ENCODE assay signal across 24 cellular contexts in the genomic region with DNA sequence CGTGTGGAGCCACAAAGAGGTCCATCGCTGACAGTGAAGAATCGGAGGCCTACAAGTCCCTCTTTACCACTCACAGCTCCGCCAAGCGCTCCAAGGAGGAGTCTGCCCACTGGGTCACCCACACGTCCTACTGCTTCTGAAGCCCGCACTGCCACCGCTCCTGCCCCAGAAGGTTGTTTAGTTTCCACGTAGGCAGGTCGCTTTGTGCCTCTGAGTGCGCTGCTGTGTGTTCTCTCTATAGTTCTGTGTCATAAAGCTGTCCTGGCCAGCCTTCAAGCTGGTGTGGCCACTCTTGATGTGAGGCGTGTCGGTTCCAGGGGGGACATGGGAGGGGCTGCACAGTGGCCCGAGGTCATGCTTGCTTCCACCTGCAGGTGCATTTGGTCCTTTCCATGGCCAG. TPM values are rescaled to one million over a fixed set of nuclear protein-coding genes. Genes with fewer than 3 reads are reported as not detected.
DNase-seq lines count a peak whose midpoint lies in the region; ATAC-seq, FAIRE-seq and TF ChIP-seq lines count a peak whose summit lies in the region.
"Had no signal": no experiment of that assay in that cellular context is flagged by ENCODE, and none has a peak within 500 bp of the region (broad histone marks: within the 10 kb centered on the region; RNA-seq: fewer than 3 reads in every experiment).

No MANE protein-coding gene starts in this region.

- H3K27me3 Mint-ChIP-seq in activated naive CD4-positive, alpha-beta T cell treated with anti-CD3 and anti-CD28 coated beads, Interleukin-2, amount 10 ng/mL, durations not matched to agents 7 days and 5 days = no peaks in the 10 kb centered on the region
- H3K27me3 Mint-ChIP-seq: CD4-positive, alpha-beta memory T cell had no signal

- H2BK20ac ChIP-seq in H1 (ENCODE audit: low read length) = no peak overlapping the region

- no peak for TF ChIP-seq EP300 in H1 (IDR thresholded peaks at IDR 0.05; ENCODE audit: borderline replicate concordance in 1 of 2, low read depth in 2 of 2, low read length in 2 of 2)
- no peak for TF ChIP-seq EP300 in tibial nerve (IDR thresholded peaks at IDR 0.05)

- no peak overlapping the region for H2BK120ac ChIP-seq in H1 (replicated peaks; ENCODE audit: low read depth, low read length)

- no peak overlapping the region for H2BK12ac ChIP-seq in H1 (ENCODE audit: low read depth, low read length)

- H3K27ac Mint-ChIP-seq in activated naive CD4-positive, alpha-beta T cell treated with anti-CD3 and anti-CD28 coated beads, Interleukin-2, amount 10 ng/mL, durations not matched to agents 7 days and 5 days = peak overlapping the region; percentile 37
- H3K27ac Mint-ChIP-seq: CD14-positive monocyte; CD4-positive, alpha-beta memory T cell; GM23338 had no signal

- 90% methylated on average over 14 of the region's 14 CpGs; no CpG with 5 or more reads in 1 of the 2 experiments for WGBS in H1 (ENCODE audit: extremely low coverage in 1 of 2, insufficient coverage in 1 of 2, insufficient read length in 1 of 2, insufficient replicate concordance in 2 of 2, low coverage in 1 of 2, low lambda C conversion rate in 2 of 2, missing lambda C conversion rate in 1 of 2), 2 experiments
- 94 to 95% methylated on average over 14 of the region's 14 CpGs for whole genome bisulfite sequencing in tibial nerve, 2 donors

- H3K4me3 Mint-ChIP-seq in activated naive CD4-positive, alpha-beta T cell treated with anti-CD3 and anti-CD28 coated beads, Interleukin-2, amount 10 ng/mL, durations not matched to agents 7 days and 5 days = no peak overlapping the region
- H3K4me3 Mint-ChIP-seq: CD14-positive monocyte; CD4-positive, alpha-beta memory T cell; GM23338 had no signal

- no peak for TF ChIP-seq RAD21 in H1 (IDR thresholded peaks at IDR 0.05 in 1 of 2, conservative IDR thresholded peaks at IDR 0.05 in 1 of 2; ENCODE audit: low read depth in 2 of 2, low read length in 2 of 2)

- H3K36me3 ChIP-seq in H1 (ENCODE audit: control insufficient read depth in 2 of 4, insufficient read depth in 4 of 4, low read length in 3 of 4) (peaks cover 0 to 31% (median 23%) of the 10 kb centered on the region in 4 experiments; a peak in 6 of 8 replicates), tibial nerve (peaks cover 5 to 80% (median 39%) of the 10 kb centered on the region in 3 donors)

- no peak overlapping the region for H3K18ac ChIP-seq in H1 (ENCODE audit: extremely low read depth, low read length)

- no peak overlapping the region for H2BK5ac ChIP-seq in H1 (ENCODE audit: low read depth, low read length)

- H3K23me2 ChIP-seq in H1 (ENCODE audit: low read depth, low read length) = no peaks in the 10 kb centered on the region

- POLR2A ChIA-PET in H1 (lab: Charles Lee; ENCODE audit: partially characterized antibody) = no interaction called here

- no peak overlapping the region for H4K91ac ChIP-seq in H1 (replicated peaks; ENCODE audit: insufficient read length, low read length)

- H3K27ac ChIP-seq in H1 (ENCODE audit: low read depth, low read length) = no peak overlapping the region
- no peak overlapping the region for H3K27ac ChIP-seq in tibial nerve
- H3K27ac ChIP-seq: 22Rv1, A549, BLaER1, HL-60 had no signal

- no peak overlapping the region for H3K14ac ChIP-seq in H1 (ENCODE audit: insufficient read length)

- CTCF ChIA-PET in activated naive CD4-positive, alpha-beta T cell treated with anti-CD3 and anti-CD28 coated beads, Interleukin-2, amount 10 ng/mL, durations not matched to agents 7 days and 5 days (lab: Charles Lee) = no interaction called here
- CTCF ChIA-PET in H1 (lab: Charles Lee; ENCODE audit: partially characterized antibody) = no interaction called here

- H3K79me1 ChIP-seq in H1 (ENCODE audit: low read depth, low read length) = no peaks in the 10 kb centered on the region

- H3K79me2 ChIP-seq in H1 (ENCODE audit: control insufficient read depth in 1 of 2, insufficient read depth in 2 of 2, low read length in 2 of 2) = no peaks in the 10 kb centered on the region

- intact Hi-C loops in sciatic nerve (cut with DNase I) = no loop called here

- TF ChIP-seq POLR2A in H1 (IDR thresholded peaks at IDR 0.05; ENCODE audit: control extremely low read depth in 1 of 2, low read depth in 2 of 2, low read length in 2 of 2) (no peak), tibial nerve (IDR thresholded peaks at IDR 0.05) (no peak)

- H2AFZ ChIP-seq in H1 (ENCODE audit: low read length) = no peak overlapping the region
- H2AFZ ChIP-seq: GM23338 had no signal

- no peak for TF ChIP-seq CTCF in H1 (IDR thresholded peaks at IDR 0.05; ENCODE audit: control extremely low read depth in 1 of 3, insufficient read depth in 1 of 3, low read depth in 1 of 3, low read length in 3 of 3)
- TF ChIP-seq CTCF in tibial nerve (IDR thresholded peaks at IDR 0.05) = no peak

- H3K27me3 ChIP-seq in H1 (replicated peaks in 1 of 4; ENCODE audit: control insufficient read depth in 3 of 4, extremely low read depth in 1 of 4, insufficient read depth in 3 of 4, low read length in 3 of 4) = no peaks in the 10 kb centered on the region
- no peaks in the 10 kb centered on the region for H3K27me3 ChIP-seq in tibial nerve
- H3K27me3 ChIP-seq: BLaER1 had no signal

- no peak overlapping the region for H4K5ac ChIP-seq in H1 (ENCODE audit: insufficient read length, low read depth, low read length)

- H2BK15ac ChIP-seq in H1 (ENCODE audit: low read length) = no peak overlapping the region

- H3K4ac ChIP-seq in H1 (replicated peaks; ENCODE audit: insufficient read length, low read depth, low read length) = no peak overlapping the region

- DNase-seq in activated naive CD4-positive, alpha-beta T cell treated with anti-CD3 and anti-CD28 coated beads, Interleukin-2, amount 10 ng/mL, durations not matched to agents 7 days and 5 days = no peak
- no peak for DNase-seq in activated naive CD4-positive, alpha-beta T cell (lab: John Stamatoyannopoulos, UW)
- no peak for DNase-seq in H1 (ENCODE audit: low read depth in 1 of 2, low spot score in 2 of 2)
- DNase-seq in sciatic nerve (ENCODE audit: low spot score) = peak; percentile 49
- no peak for DNase-seq in tibial nerve (ENCODE audit: low spot score in 2 of 2)
- DNase-seq in stimulated activated CD4-positive, alpha-beta T cell treated with anti-CD3 and anti-CD28 coated beads, Interleukin-4, amount 100 ng/mL, for 4 hours = no peak
- no peak for DNase-seq in midbrain (lab: John Stamatoyannopoulos, UW)
- DNase-seq: CD4-positive, alpha-beta memory T cell; DMS153; DMS79; GDM1; H7 had no signal

- peaks cover 7 to 21% of the 10 kb centered on the region in 2 experiments; a peak in 2 of 4 replicates for H3K9me3 ChIP-seq in H1 (ENCODE audit: insufficient read depth in 2 of 2, low read depth in 1 of 2, low read length in 1 of 2)
- peaks cover 0 to 30% (median 6%) of the 10 kb centered on the region in 4 donors for H3K9me3 ChIP-seq in tibial nerve
- H3K9me3 ChIP-seq: A549 had no signal

- H3K9me3 Mint-ChIP-seq in activated naive CD4-positive, alpha-beta T cell treated with anti-CD3 and anti-CD28 coated beads, Interleukin-2, amount 10 ng/mL, durations not matched to agents 7 days and 5 days = peaks cover 16% of the 10 kb centered on the region

- H3K9ac ChIP-seq in H1 (replicated peaks in 1 of 4; ENCODE audit: extremely low read depth in 1 of 4, low read depth in 3 of 4, low read length in 3 of 4) = no peak overlapping the region
- H3K9ac ChIP-seq: BLaER1 had no signal

- H3K4me3 ChIP-seq in H1 (ENCODE audit: extremely low read depth in 1 of 4, insufficient read depth in 2 of 4, low read depth in 3 of 4, low read length in 4 of 4) (no peak overlapping the region), tibial nerve (no peak overlapping the region)
- H3K4me3 ChIP-seq: A549, BLaER1, GM23338 had no signal

- no peaks in the 10 kb centered on the region for H4K20me1 ChIP-seq in H1 (replicated peaks in 1 of 2; ENCODE audit: control insufficient read depth in 1 of 2, insufficient read depth in 2 of 2, low read length in 2 of 2)

- no peak overlapping the region for H2AK5ac ChIP-seq in H1 (ENCODE audit: low read depth, low read length)

- FAIRE-seq in H1 (lab: Jason Lieb, UNC) = no peak
- FAIRE-seq: A549, GM12892, GM18507, HepG2 had no signal

- peaks cover 63% of the 10 kb centered on the region for H3K36me3 Mint-ChIP-seq in activated naive CD4-positive, alpha-beta T cell treated with anti-CD3 and anti-CD28 coated beads, Interleukin-2, amount 10 ng/mL, durations not matched to agents 7 days and 5 days

- H3K4me2 ChIP-seq in H1 (ENCODE audit: insufficient read depth in 1 of 2, low read depth in 2 of 2, low read length in 2 of 2) = no peak overlapping the region
- H3K4me2 ChIP-seq: A549, BLaER1, GM23338 had no signal

- H3K4me1 Mint-ChIP-seq in activated naive CD4-positive, alpha-beta T cell treated with anti-CD3 and anti-CD28 coated beads, Interleukin-2, amount 10 ng/mL, durations not matched to agents 7 days and 5 days = peaks cover 12% of the 10 kb centered on the region
- H3K4me1 Mint-ChIP-seq: CD14-positive monocyte, GM23338 had no signal

- no peak overlapping the region for H3K23ac ChIP-seq in H1 (ENCODE audit: insufficient read length)

- H4K8ac ChIP-seq in H1 (ENCODE audit: extremely low read depth, insufficient read depth, low read length) = peak overlapping the region; percentile 25; the same call in 1 of the 2 replicates

- no peak for ATAC-seq in sciatic nerve
- no peak for ATAC-seq in HG03045 (IDR thresholded peaks at IDR 0.05; ENCODE audit: unreplicated experiment)
- ATAC-seq: A549, GM23338, HepG2 had no signal

- H3K4me1 ChIP-seq in H1 (replicated peaks in 1 of 4; ENCODE audit: control insufficient read depth in 3 of 4, insufficient read depth in 4 of 4, low read length in 3 of 4) (no peaks in the 10 kb centered on the region), tibial nerve (peaks cover 0 to 4% (median 0%) of the 10 kb centered on the region in 4 donors)
- H3K4me1 ChIP-seq: A549, BLaER1 had no signal

- no peak overlapping the region for H3K56ac ChIP-seq in H1 (replicated peaks; ENCODE audit: insufficient read length, low read depth, low read length)

RNA-seq across cellular contexts. Expression of a gene that starts 6.4 kb away (rescaled TPM):
- total RNA-seq in H1 (2021; fragmentation: NEBNext Ultra II Directional; extraction: Animal tissue kit (Norgen Biotek cat#: 25700)) = not detected in 2 replicates
- 0.15 and 0.30 TPM in 2 replicates for polyA plus RNA-seq in H1 (2011; rRNA removed)
- polyA plus RNA-seq in H1 (2011; cell fraction: cytosol; rRNA removed) = 0.09 TPM
- 1.1 TPM for polyA plus RNA-seq in H1 (2011; cell fraction: nucleus; rRNA removed)
- 0.28 TPM in 1 of 4 replicates, not detected in the others for polyA plus RNA-seq in H1 (2012, experiment 1 of 2)
- not detected for polyA plus RNA-seq in H1 (2012, experiment 2 of 2)
- 0.16 TPM for polyA plus RNA-seq in H1 (2013, experiment 1 of 2)
- polyA plus RNA-seq in H1 (2013, experiment 2 of 2) = 0.07 TPM
- polyA minus RNA-seq in H1 (2011; rRNA and poly(A)+ RNA removed) = 0.44 and 0.88 TPM in 2 replicates
- polyA minus RNA-seq in H1 (2011; cell fraction: cytosol; rRNA and poly(A)+ RNA removed) = not detected
- polyA minus RNA-seq in H1 (2011; cell fraction: nucleus; rRNA and poly(A)+ RNA removed) = not detected
- total RNA-seq in sciatic nerve = not detected
- total RNA-seq in tibial nerve = not detected
- total RNA-seq: Daoy, GM23338 had no signal
- polyA plus RNA-seq: AG04450, GM23338 had no signal

RNA-seq across cellular contexts. Expression of a gene that starts 14.9 kb away (rescaled TPM):
- 0.82 TPM in 1 of 2 replicates, not detected in the other for total RNA-seq in H1 (2021; fragmentation: NEBNext Ultra II Directional; extraction: Animal tissue kit (Norgen Biotek cat#: 25700))
- 0.29 TPM in 1 of 2 replicates, not detected in the other for polyA plus RNA-seq in H1 (2011; rRNA removed)
- polyA plus RNA-seq in H1 (2011; cell fraction: cytosol; rRNA removed) = 0.54 TPM
- 0.31 TPM for polyA plus RNA-seq in H1 (2011; cell fraction: nucleus; rRNA removed)
- polyA plus RNA-seq in H1 (2012, experiment 1 of 2) = 0.84 to 1.6 TPM (median 1.2 TPM) in 4 replicates
- polyA plus RNA-seq in H1 (2012, experiment 2 of 2) = not detected
- 0.55 TPM for polyA plus RNA-seq in H1 (2013, experiment 1 of 2)
- polyA plus RNA-seq in H1 (2013, experiment 2 of 2) = 0.90 TPM
- polyA minus RNA-seq in H1 (2011; rRNA and poly(A)+ RNA removed) = 0.32 TPM in 1 of 2 replicates, not detected in the other
- not detected for polyA minus RNA-seq in H1 (2011; cell fraction: cytosol; rRNA and poly(A)+ RNA removed)
- not detected for polyA minus RNA-seq in H1 (2011; cell fraction: nucleus; rRNA and poly(A)+ RNA removed)
- total RNA-seq in sciatic nerve (not detected), tibial nerve (not detected)
- total RNA-seq: Daoy, GM23338 had no signal

RNA-seq across cellular contexts. Expression of a gene that starts 49.7 kb away (rescaled TPM):
- 51.2 and 51.4 TPM in 2 replicates for total RNA-seq in H1 (2021; fragmentation: NEBNext Ultra II Directional; extraction: Animal tissue kit (Norgen Biotek cat#: 25700))
- polyA plus RNA-seq in H1 (2011; rRNA removed) = 31.0 and 33.9 TPM in 2 replicates
- 43.0 TPM for polyA plus RNA-seq in H1 (2011; cell fraction: cytosol; rRNA removed)
- 29.1 TPM for polyA plus RNA-seq in H1 (2011; cell fraction: nucleus; rRNA removed)
- 43.4 to 44.6 TPM (median 44.3 TPM) in 4 replicates for polyA plus RNA-seq in H1 (2012, experiment 1 of 2)
- 19.9 TPM for polyA plus RNA-seq in H1 (2012, experiment 2 of 2)
- 27.4 TPM for polyA plus RNA-seq in H1 (2013, experiment 1 of 2)
- 31.6 TPM for polyA plus RNA-seq in H1 (2013, experiment 2 of 2)
- 22.0 and 23.0 TPM in 2 replicates for polyA minus RNA-seq in H1 (2011; rRNA and poly(A)+ RNA removed)
- polyA minus RNA-seq in H1 (2011; cell fraction: cytosol; rRNA and poly(A)+ RNA removed) = 16.5 TPM
- polyA minus RNA-seq in H1 (2011; cell fraction: nucleus; rRNA and poly(A)+ RNA removed) = 15.1 TPM
- total RNA-seq in sciatic nerve = 88.7 TPM
- 10 to 100 TPM; 54.3 to 74.1 (median 65.2) TPM for total RNA-seq in tibial nerve
